ENCODE assay signal across 20 cellular contexts in the genomic region with DNA sequence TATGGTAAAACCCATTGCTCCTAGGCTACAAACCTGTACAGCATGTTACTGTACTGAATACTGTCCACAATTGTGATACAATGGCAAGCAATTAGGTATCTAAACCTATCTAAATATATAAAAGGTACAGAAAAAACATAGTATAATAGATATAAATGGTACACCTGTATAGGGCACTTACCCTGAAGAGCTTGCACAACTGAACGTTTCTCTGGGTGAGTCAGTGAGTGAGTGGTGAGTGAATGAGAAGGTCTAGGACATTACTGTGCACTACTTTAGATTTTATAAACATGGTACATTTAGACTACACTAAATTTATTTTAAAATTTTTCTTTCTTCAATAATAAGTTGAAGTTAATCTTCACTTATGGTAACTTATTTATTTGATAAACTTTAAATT.
"Had no signal": no experiment of that assay in that cellular context is flagged by ENCODE, and none has a peak within 500 bp of the region (broad histone marks: within the 10 kb centered on the region; RNA-seq: fewer than 3 reads in every experiment).

No MANE protein-coding gene starts in this region.

- H3K27me3 ChIP-seq: cardiac muscle cell, tibial artery had no signal

- H3K9me3 ChIP-seq: lower lobe of right lung, tibial artery had no signal

- DNase-seq: activated CD4-positive, alpha-beta T cell treated with anti-CD3 and anti-CD28 coated beads, Interleukin-2, amount 10 ng/mL, durations not matched to agents 24 days and 14 days; activated CD8-positive, alpha-beta memory T cell treated with anti-CD3 and anti-CD28 coated beads, Interleukin-2, amount 50 U/mL, for 4 hours; activated gamma-delta T cell; activated T-cell treated with anti-CD3 and anti-CD28 coated beads, Interleukin-2, amount 50 U/mL, for 48 hours; dermis blood vessel endothelial cell; effector memory CD4-positive, alpha-beta T cell; left cardiac atrium; lower lobe of right lung; natural killer cell; posterior cingulate gyrus; retina; stimulated activated naive CD4-positive, alpha-beta T cell treated with Interleukin-2 at 50 U/mL for 16 hours; substantia nigra; tibial artery had no signal

- H3K4me3 Mint-ChIP-seq: activated CD4-positive, alpha-beta T cell treated with anti-CD3 and anti-CD28 coated beads, Interleukin-2, amount 10 ng/mL, durations not matched to agents 24 days and 14 days; activated naive CD4-positive, alpha-beta T cell treated with anti-CD3 and anti-CD28 coated beads, Interleukin-2, amount 50 U/mL, for 24 hours; natural killer cell; T-helper 1 cell treated with Interleukin-12 subunit alpha and Interleukin-12 subunit beta and Interleukin-4 antibody, amounts not matched to agents 30 μg/mL and 1 μg/mL, for 36 hours had no signal

- H3K27me3 Mint-ChIP-seq: activated CD4-positive, alpha-beta T cell treated with anti-CD3 and anti-CD28 coated beads, Interleukin-2, amount 10 ng/mL, durations not matched to agents 24 days and 14 days; activated naive CD4-positive, alpha-beta T cell treated with anti-CD3 and anti-CD28 coated beads, Interleukin-2, amount 50 U/mL, for 24 hours had no signal

- ATAC-seq: left cardiac atrium, lower lobe of right lung, natural killer cell had no signal

- H3K27ac Mint-ChIP-seq: activated CD4-positive, alpha-beta T cell treated with anti-CD3 and anti-CD28 coated beads, Interleukin-2, amount 10 ng/mL, durations not matched to agents 24 days and 14 days; activated naive CD4-positive, alpha-beta T cell treated with anti-CD3 and anti-CD28 coated beads, Interleukin-2, amount 50 U/mL, for 24 hours; natural killer cell; T-helper 1 cell treated with Interleukin-12 subunit alpha and Interleukin-12 subunit beta and Interleukin-4 antibody, amounts not matched to agents 30 μg/mL and 1 μg/mL, for 36 hours had no signal

- H3K36me3 Mint-ChIP-seq: activated naive CD4-positive, alpha-beta T cell treated with anti-CD3 and anti-CD28 coated beads, Interleukin-2, amount 50 U/mL, for 24 hours; natural killer cell had no signal

- FAIRE-seq: astrocyte, endothelial cell of umbilical vein, urothelium cell line had no signal

- H3K27ac ChIP-seq: cardiac muscle cell, lower lobe of right lung, tibial artery had no signal

- H3K36me3 ChIP-seq: cardiac muscle cell, lower lobe of right lung, tibial artery had no signal

- H3K4me3 ChIP-seq: cardiac muscle cell, lower lobe of right lung, tibial artery had no signal

- H3K9me3 Mint-ChIP-seq: activated CD4-positive, alpha-beta T cell treated with anti-CD3 and anti-CD28 coated beads, Interleukin-2, amount 10 ng/mL, durations not matched to agents 24 days and 14 days; activated naive CD4-positive, alpha-beta T cell treated with anti-CD3 and anti-CD28 coated beads, Interleukin-2, amount 50 U/mL, for 24 hours; natural killer cell; T-helper 1 cell treated with Interleukin-12 subunit alpha and Interleukin-12 subunit beta and Interleukin-4 antibody, amounts not matched to agents 30 μg/mL and 1 μg/mL, for 36 hours had no signal
